In the genomic region with DNA sequence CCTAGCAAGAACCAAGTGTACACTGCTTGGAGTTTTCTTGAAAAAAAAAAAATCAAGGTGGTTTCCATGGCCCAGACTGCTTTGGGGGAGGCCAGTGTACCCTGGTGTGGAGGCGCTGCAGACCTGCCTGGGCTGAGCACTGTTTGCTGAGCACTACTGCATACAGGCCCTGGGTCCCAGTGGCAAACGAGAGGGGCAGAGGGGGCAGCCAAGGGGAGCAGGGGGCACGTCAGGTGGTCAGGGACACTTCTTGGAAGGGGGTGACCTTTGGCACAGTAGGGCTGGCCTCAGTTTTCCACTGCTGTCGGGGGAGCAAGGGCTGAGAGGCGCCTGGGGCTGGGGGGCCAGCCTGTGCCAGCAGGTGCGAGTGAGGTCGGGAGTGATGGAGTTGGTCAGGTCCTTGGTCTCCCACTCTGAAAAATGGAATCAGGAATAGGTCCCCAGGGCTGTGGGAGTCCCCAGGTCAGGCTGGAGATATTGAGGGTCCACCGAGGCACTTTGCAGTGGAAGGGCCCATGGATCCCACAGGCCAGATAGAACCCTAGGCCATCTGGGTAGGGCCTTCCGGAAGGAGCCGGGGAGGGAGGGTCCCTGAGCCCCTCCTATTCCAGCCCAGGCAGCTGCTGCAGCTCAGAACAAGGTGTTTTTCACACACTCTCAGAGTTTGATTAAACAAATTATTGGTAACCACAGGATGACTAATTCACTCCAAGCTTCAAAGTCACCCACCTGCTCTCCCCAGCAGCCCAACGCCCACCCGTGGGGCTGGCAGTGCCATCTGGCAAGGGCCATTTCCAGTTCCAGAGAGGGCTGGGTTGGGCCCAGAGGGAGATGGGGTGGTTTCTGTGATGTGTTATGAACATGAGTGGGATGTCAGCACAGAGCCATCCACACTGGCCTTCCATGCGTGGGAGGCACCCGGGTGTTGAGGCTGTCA, we compare ENCODE assay signal across 8 cellular contexts. TPM values are rescaled to one million over a fixed set of nuclear protein-coding genes. Genes with fewer than 3 reads are reported as not detected.
A peak's percentile ranks its signal among the peaks of the same experiment; 100 is the strongest.
DNase-seq lines count a peak whose midpoint lies in the region; ATAC-seq and TF ChIP-seq lines count a peak whose summit lies in the region.

No MANE protein-coding gene starts in this region.

- H3K4me3 Mint-ChIP-seq in activated CD4-positive, alpha-beta T cell treated with anti-CD3 and anti-CD28 coated beads, Interleukin-2, amount 10 ng/mL, durations not matched to agents 7 days and 5 days: peak overlapping the region; percentile 72

- H3K4me1 ChIP-seq in IMR-90 (ENCODE audit: control insufficient read depth, insufficient read depth, low read length): peaks cover 17% of the 10 kb centered on the region
- H3K4me1 ChIP-seq in spleen: peaks cover 35 to 91% (median 79%) of the 10 kb centered on the region in 6 donors

- dilution Hi-C loops in IMR-90 (cut with HindIII; ENCODE audit: low sequenced_read_pairs, unreplicated experiment): no loop called here

- H3K36me3 Mint-ChIP-seq in activated CD4-positive, alpha-beta T cell treated with anti-CD3 and anti-CD28 coated beads, Interleukin-2, amount 10 ng/mL, durations not matched to agents 7 days and 5 days (ENCODE audit: low read depth): no peaks in the 10 kb centered on the region

- H3K79me1 ChIP-seq in IMR-90 (ENCODE audit: low read depth in 1 of 2, low read length in 2 of 2): peaks cover 23 to 55% of the 10 kb centered on the region in 2 experiments

- H3K14ac ChIP-seq in IMR-90 (replicated peaks; ENCODE audit: low read depth, low read length): peak overlapping the region; percentile 34; the same call in 1 of the 2 replicates

- H3K9me3 Mint-ChIP-seq in activated CD4-positive, alpha-beta T cell treated with anti-CD3 and anti-CD28 coated beads, Interleukin-2, amount 10 ng/mL, durations not matched to agents 7 days and 5 days: no peaks in the 10 kb centered on the region

- H3K56ac ChIP-seq in IMR-90 (ENCODE audit: extremely low read depth, insufficient read depth, low read length): peak overlapping the region; percentile 3; the same call in 1 of the 2 replicates

- H2AK9ac ChIP-seq in IMR-90 (replicated peaks; ENCODE audit: low read depth, low read length, poor library complexity): peak overlapping the region; percentile 90

- no peak overlapping the region for H3K18ac ChIP-seq in IMR-90 (ENCODE audit: low read depth, low read length)

- H2BK5ac ChIP-seq in IMR-90 (ENCODE audit: low read depth, low read length, poor library complexity, severe bottlenecking): no peak overlapping the region

- DNase-seq in IMR-90: no peak
- no peak for DNase-seq in activated CD4-positive, alpha-beta T cell treated with anti-CD3 and anti-CD28 coated beads, Interleukin-2, amount 10 ng/mL, durations not matched to agents 7 days and 5 days
- DNase-seq in epithelial cell of esophagus (ENCODE audit: low read depth): no peak
- no peak for DNase-seq in spleen
- DNase-seq in mesenteric fat pad (ENCODE audit: low spot score): no peak
- DNase-seq in SHP77 treated with DMSO at 0.1 percent for 48 hours (lab: John Stamatoyannopoulos, UW): no peak
- DNase-seq in NCI-H2196 treated with DMSO at 0.1 percent for 48 hours (lab: John Stamatoyannopoulos, UW; ENCODE audit: unreplicated experiment): no peak

- H2BK120ac ChIP-seq in IMR-90 (ENCODE audit: low read depth, low read length): no peak overlapping the region

- H4K91ac ChIP-seq in IMR-90 (ENCODE audit: insufficient read depth, low read depth, low read length): no peak overlapping the region

- in situ Hi-C loops in IMR-90 (cut with MboI; ENCODE audit: low sequenced_read_pairs): no loop called here

- peak overlapping the region; percentile 35; the same call in 1 of the 2 replicates for H3K23ac ChIP-seq in IMR-90 (ENCODE audit: low read depth, low read length)

- H3K36me3 ChIP-seq in IMR-90 (ENCODE audit: control insufficient read depth, insufficient read depth, low read length): no peaks in the 10 kb centered on the region
- H3K36me3 ChIP-seq in spleen: no peaks in the 10 kb centered on the region

- ATAC-seq in IMR-90 (ENCODE audit: low read depth) (no peak), GM19455 (IDR thresholded peaks at IDR 0.05; ENCODE audit: unreplicated experiment) (no peak)

- H2BK20ac ChIP-seq in IMR-90 (ENCODE audit: low read depth, low read length): no peak overlapping the region

- BruUV-seq in IMR-90 (replicated peaks; lab: Mats Ljungman, UMichigan): no TSS peak

- H3K27ac ChIP-seq in IMR-90 (ENCODE audit: insufficient read depth, low read length): no peak overlapping the region
- H3K27ac ChIP-seq in spleen: peak overlapping the region; percentile 15 to 92 (median 84)

- no peak overlapping the region for H3K4ac ChIP-seq in IMR-90 (ENCODE audit: low read depth, low read length)

- peak overlapping the region in 1 of 2 experiments; percentile 47; a peak in 1 of 4 replicates for H4K8ac ChIP-seq in IMR-90 (ENCODE audit: low read depth in 2 of 2, low read length in 2 of 2)

- H3K4me2 ChIP-seq in IMR-90 (ENCODE audit: low read depth, low read length): peak overlapping the region; percentile 89

- TF ChIP-seq POLR2A in IMR-90 (IDR thresholded peaks at IDR 0.05; ENCODE audit: low read depth, low read length): no peak
- no peak for TF ChIP-seq POLR2A in spleen (IDR thresholded peaks at IDR 0.05)

- peak overlapping the region; percentile 9; the same call in 1 of the 2 replicates for H2AK5ac ChIP-seq in IMR-90 (ENCODE audit: low read depth, low read length)

- no peaks in the 10 kb centered on the region for H3K27me3 Mint-ChIP-seq in activated CD4-positive, alpha-beta T cell treated with anti-CD3 and anti-CD28 coated beads, Interleukin-2, amount 10 ng/mL, durations not matched to agents 7 days and 5 days

- H3K27ac Mint-ChIP-seq in activated CD4-positive, alpha-beta T cell treated with anti-CD3 and anti-CD28 coated beads, Interleukin-2, amount 10 ng/mL, durations not matched to agents 7 days and 5 days: peak overlapping the region; percentile 83

- H4K20me1 ChIP-seq in IMR-90 (ENCODE audit: insufficient read depth, low read length): peaks cover 63% of the 10 kb centered on the region

- no peak overlapping the region for H3K9ac ChIP-seq in IMR-90 (ENCODE audit: low read depth, low read length)

- H3K9me3 ChIP-seq in IMR-90 (ENCODE audit: control insufficient read depth, insufficient read depth, low read length): no peaks in the 10 kb centered on the region
- no peaks in the 10 kb centered on the region for H3K9me3 ChIP-seq in spleen

- WGBS in IMR-90 (ENCODE audit: extremely low coverage in 2 of 2, insufficient read length in 1 of 2), 2 experiments: 90% methylated on average over 6 of the region's 14 CpGs; no CpG with 5 or more reads in 1 of the 2 experiments
- WGBS in spleen, 5 donors: 58 to 68% (median 59%) methylated on average over 9 to 14 of the region's 14 CpGs

- H3K4me3 ChIP-seq in IMR-90 (ENCODE audit: insufficient read depth, low read depth, low read length) (peak overlapping the region; percentile 55; the same call in 1 of the 2 replicates), epithelial cell of esophagus (ENCODE audit: low read length) (peak overlapping the region; percentile 39), spleen (peak overlapping the region; percentile 61 to 89 (median 66))

- TF ChIP-seq CTCF in IMR-90 (conservative IDR thresholded peaks at IDR 0.05; ENCODE audit: low read depth, low read length) (no peak), epithelial cell of esophagus (IDR thresholded peaks at IDR 0.05; ENCODE audit: insufficient read depth, low read depth, low read length, missing control alignments) (no peak), spleen (IDR thresholded peaks at IDR 0.05 in 8 of 11, conservative IDR thresholded peaks at IDR 0.05 in 3 of 11) (no peak)

- H2AFZ ChIP-seq in IMR-90 (replicated peaks; ENCODE audit: low read length, poor library complexity): peak overlapping the region; percentile 81

- H4K5ac ChIP-seq in IMR-90 (ENCODE audit: low read depth, low read length): no peak overlapping the region

- intact Hi-C loops in IMR-90 (cut with micrococcal nuclease) (no loop called here), spleen (cut with DNase I; ENCODE audit: low total_unique reads) (no loop called here)

- H3K4me1 Mint-ChIP-seq in activated CD4-positive, alpha-beta T cell treated with anti-CD3 and anti-CD28 coated beads, Interleukin-2, amount 10 ng/mL, durations not matched to agents 7 days and 5 days: peaks cover 31% of the 10 kb centered on the region

- POLR2A ChIA-PET in IMR-90 (lab: Charles Lee; ENCODE audit: unreplicated experiment): no interaction called here
- POLR2A ChIA-PET in activated CD4-positive, alpha-beta T cell treated with anti-CD3 and anti-CD28 coated beads, Interleukin-2, amount 10 ng/mL, durations not matched to agents 7 days and 5 days (lab: Charles Lee): no interaction called here

- H2BK15ac ChIP-seq in IMR-90 (ENCODE audit: low read depth, low read length): no peak overlapping the region

- H3K9me1 ChIP-seq in IMR-90 (ENCODE audit: insufficient read depth, low read length): peaks cover 10% of the 10 kb centered on the region

- CTCF ChIA-PET in IMR-90 (lab: Yijun Ruan, JAX): no interaction called here
- CTCF ChIA-PET in activated CD4-positive, alpha-beta T cell treated with anti-CD3 and anti-CD28 coated beads, Interleukin-2, amount 10 ng/mL, durations not matched to agents 7 days and 5 days (lab: Charles Lee): interaction anchor here (0.8 to 1.0 kb wide), 2 partner anchors 27 to 133 kb away, joined by 3 to 5 read pairs; no protein-coding TSS in a partner anchor

- TF ChIP-seq RAD21 in IMR-90 (IDR thresholded peaks at IDR 0.05; ENCODE audit: low read length): no peak

- H3K27me3 ChIP-seq in IMR-90 (ENCODE audit: control insufficient read depth, insufficient read depth, low read length) (no peaks in the 10 kb centered on the region), spleen (replicated peaks in 1 of 7) (peaks cover 0 to 43% (median 0%) of the 10 kb centered on the region in 7 donors)

TF ChIP-seq in IMR-90, 13 proteins besides CTCF, POLR2A, EP300 and RAD21 (continues in another document):
- TF ChIP-seq FOS (IDR thresholded peaks at IDR 0.05; ENCODE audit: low read depth, low read length) (no peak), NFE2L2 (IDR thresholded peaks at IDR 0.05; ENCODE audit: low read depth, low read length) (no peak), MXI1 (IDR thresholded peaks at IDR 0.05; ENCODE audit: borderline replicate concordance, low read depth, low read length) (no peak), RCOR1 (IDR thresholded peaks at IDR 0.05; ENCODE audit: insufficient replicate concordance, low read length) (no peak), MAFK (IDR thresholded peaks at IDR 0.05; ENCODE audit: low read depth, low read length) (no peak), CHD1 (IDR thresholded peaks at IDR 0.05; ENCODE audit: low read depth, low read length) (no peak)

RNA-seq across cellular contexts. Expression of gene ZFPM1, which starts 3.5 kb away (rescaled TPM):
- total RNA-seq in IMR-90 (2012; rRNA removed) (0.28 and 0.36 TPM in 2 replicates), spleen (10 to 100 TPM in 4 of 7 donors, 1 to 10 TPM in 3; 4.5 to 25.3 (median 16.2) TPM), mesenteric fat pad (4.8 TPM)
- polyA plus RNA-seq in IMR-90 (2012; rRNA removed) (1.1 and 1.8 TPM in 2 replicates), spleen (10 to 100 TPM in 1 of 3 donors, 1 to 10 TPM in 2; 2.3 to 10.2 (median 2.8) TPM)
- polyA plus RNA-seq in IMR-90 (2012; cell fraction: cytosol; rRNA removed): 1.2 and 2.4 TPM in 2 replicates
- polyA plus RNA-seq in IMR-90 (2012; cell fraction: nucleus; rRNA removed; ENCODE audit: low replicate concordance): 4.0 and 9.2 TPM in 2 replicates
- total RNA-seq in activated CD4-positive, alpha-beta T cell treated with anti-CD3 and anti-CD28 coated beads, Interleukin-2, amount 10 ng/mL, durations not matched to agents 7 days and 5 days: 10 to 100 TPM; 12.7 to 13.8 TPM
